8 cellular contexts compared by ENCODE assay signal in genomic region chr15:40440300-40441011, GRCh38. TPM values are rescaled to one million over a fixed set of nuclear protein-coding genes. Genes with fewer than 3 reads are reported as not detected.
DNase-seq lines count a peak whose midpoint lies in the region; ATAC-seq and TF ChIP-seq lines count a peak whose summit lies in the region.

Gene BAHD1 (plus strand): TSS chr15:40440953. CDS start chr15:40458465, 17,512 bp downstream.

- H3K4me3 ChIP-seq in ovary (peak within 1 kb of the TSS; percentile 83), tibial artery (peak within 1 kb of the TSS; percentile 88 to 99)

- no peaks in the 10 kb centered on the region for H3K36me3 Mint-ChIP-seq in activated naive CD8-positive, alpha-beta T cell

- peaks cover 19% of the 10 kb centered on the region for H3K4me1 ChIP-seq in ovary (ENCODE audit: insufficient read depth)
- H3K4me1 ChIP-seq in tibial artery: peaks cover 0 to 68% (median 47%) of the 10 kb centered on the region in 4 donors

- TF ChIP-seq POLR2A in ovary (IDR thresholded peaks at IDR 0.05): peak; percentile 33

- peak; percentile 92 for ATAC-seq in HG02623 (IDR thresholded peaks at IDR 0.05; ENCODE audit: unreplicated experiment)

- peak; percentile 100 for DNase-seq in GM10266 (ENCODE audit: extremely low spot score)
- peak; percentile 67 for DNase-seq in NCI-H1105 (lab: John Stamatoyannopoulos, UW)
- DNase-seq in SKM-1 treated with dmso at 0.1 percent for 144 hours (lab: John Stamatoyannopoulos, UW; ENCODE audit: unreplicated experiment): peak; percentile 92
- peak; percentile 93 to 100 (median 99) for DNase-seq in head of caudate nucleus
- peak; percentile 98 to 99 (median 99) for DNase-seq in ovary
- peak; percentile 95 to 99 for DNase-seq in tibial artery

- H3K27ac Mint-ChIP-seq in activated naive CD8-positive, alpha-beta T cell: peak within 1 kb of the TSS; percentile 80

- peaks cover 5% of the 10 kb centered on the region for H3K27me3 Mint-ChIP-seq in activated naive CD8-positive, alpha-beta T cell

- peaks cover 53% of the 10 kb centered on the region for H3K4me1 Mint-ChIP-seq in activated naive CD8-positive, alpha-beta T cell (ENCODE audit: low read depth)

- intact Hi-C loops in head of caudate nucleus (cut with DNase I): no loop called here
- intact Hi-C loops in ovary (cut with DNase I): loop anchor here in 2 of 4 donors (5.0 to 10.0 kb wide), 2 partner anchors 67 to 124 kb away; partner anchors contain the start of genes CCDC32 (in 1 of the 2) and RPUSD2 (in 1 of the 2)
- intact Hi-C loops in tibial artery (cut with DNase I; ENCODE audit: low total_unique reads): loop anchor here (10.0 kb wide), 2 partner anchors 64 to 124 kb away; partner anchors contain the start of genes CCDC32 and RPUSD2

- no peak for TF ChIP-seq CTCF in GM10266 (IDR thresholded peaks at IDR 0.05; ENCODE audit: control insufficient read depth, insufficient read depth, low read depth, missing control alignments)
- TF ChIP-seq CTCF in ovary (IDR thresholded peaks at IDR 0.05): no peak
- peak in 1 of 2 experiments; percentile 17 for TF ChIP-seq CTCF in tibial artery (IDR thresholded peaks at IDR 0.05)

- H3K27ac ChIP-seq in ovary (peak within 1 kb of the TSS; percentile 78 to 85), tibial artery (peak within 1 kb of the TSS; percentile 74 to 81)

- H3K4me3 Mint-ChIP-seq in activated naive CD8-positive, alpha-beta T cell: peak within 1 kb of the TSS; percentile 95

- no peaks in the 10 kb centered on the region for H3K9me3 ChIP-seq in ovary
- H3K9me3 ChIP-seq in tibial artery: no peaks in the 10 kb centered on the region

- H3K9me3 Mint-ChIP-seq in activated naive CD8-positive, alpha-beta T cell (ENCODE audit: low read depth): no peaks in the 10 kb centered on the region

- H3K27me3 ChIP-seq in ovary (no peaks in the 10 kb centered on the region), tibial artery (peaks cover 0 to 44% of the 10 kb centered on the region in 2 donors)

- 0 to 1% (median 0%) methylated on average over 22 to 54 of the region's 54 CpGs for WGBS in ovary, 3 donors

- TF ChIP-seq EP300 in ovary (IDR thresholded peaks at IDR 0.05): no peak

- H3K36me3 ChIP-seq in ovary (no peaks in the 10 kb centered on the region), tibial artery (no peaks in the 10 kb centered on the region)

RNA-seq across cellular contexts. Expression of gene BAHD1, which starts in this region (rescaled TPM):
- 10 to 100 TPM; 16.0 to 67.3 (median 45.7) TPM for total RNA-seq in ovary
- polyA plus RNA-seq in ovary: 10 to 100 TPM; 14.8 to 21.2 TPM

Comparison
In these comparisons a context has a peak if more than half of its experiments do, and no peak if none do; other contexts are left out.
1. Peak in every context shown above with its lines: DNase-seq, ATAC-seq, H3K4me3 ChIP-seq and H3K27ac ChIP-seq.